26 cellular contexts compared by ENCODE assay signal in genomic region chr10:7862121-7862514, GRCh38.
"Had no signal": no experiment of that assay in that cellular context is flagged by ENCODE, and none has a peak within 500 bp of the region (broad histone marks: within the 10 kb centered on the region; RNA-seq: fewer than 3 reads in every experiment).

No MANE protein-coding gene starts in this region.

- DNase-seq: dermis blood vessel endothelial cell; dorsolateral prefrontal cortex; effector CD4-positive, alpha-beta T cell; effector memory CD4-positive, alpha-beta T cell; erythroblast; esophagus squamous epithelium; foreskin fibroblast; foreskin melanocyte; gastrocnemius medialis; glutamatergic neuron; head of caudate nucleus; heart right ventricle; hippocampal formation; left cardiac atrium; left lung; left ventricle myocardium superior; lower lobe of right lung; mucosa of descending colon; naive B cell had no signal

- H3K36me3 ChIP-seq: esophagus squamous epithelium, gastrocnemius medialis, left lung, lower lobe of right lung had no signal

- H3K27me3 ChIP-seq: dorsolateral prefrontal cortex, esophagus squamous epithelium, gastrocnemius medialis, heart right ventricle, left lung had no signal

- H3K4me3 ChIP-seq: coronary artery, dorsolateral prefrontal cortex, esophagus squamous epithelium, gastrocnemius medialis, heart right ventricle, left lung, lower lobe of right lung, mucosa of descending colon had no signal

- ATAC-seq: esophagus mucosa, gastrocnemius medialis, heart right ventricle, left cardiac atrium, left lung, left ventricle myocardium superior, lower lobe of right lung, mucosa of descending colon had no signal

- FAIRE-seq: colon, endometrium, islet of Langerhans, keratinocyte had no signal

- H3K27ac ChIP-seq: coronary artery, dorsolateral prefrontal cortex, epithelial cell of prostate, esophagus squamous epithelium, gastrocnemius medialis, heart right ventricle, left lung, lower lobe of right lung had no signal
